Comparison of ENCODE assay signal across 1 cellular context in the genomic region with DNA sequence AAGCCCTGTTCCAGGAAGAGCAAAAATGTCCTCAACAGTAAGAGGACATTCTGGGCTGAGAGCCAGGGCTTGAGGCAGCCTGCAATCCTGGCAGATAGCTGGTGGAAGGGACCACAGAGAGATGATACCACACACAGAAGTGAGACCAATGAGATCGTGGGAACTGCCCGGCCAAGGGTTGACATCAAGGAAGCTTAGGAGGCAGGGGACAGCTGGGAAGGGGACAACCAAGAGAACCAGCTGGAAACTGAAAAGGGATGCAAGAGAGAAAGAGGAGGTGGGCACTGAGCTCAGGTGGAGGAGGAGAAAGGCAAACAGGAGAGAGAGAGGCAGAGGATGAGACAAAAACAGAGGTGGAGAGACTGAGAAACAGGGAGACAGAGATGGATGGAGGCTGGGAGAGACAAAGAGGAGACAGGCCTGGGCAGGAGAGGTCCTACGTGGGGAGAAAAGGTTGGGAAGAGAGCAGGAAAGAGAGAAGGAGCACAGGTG.
A peak's percentile ranks its signal among the peaks of the same experiment; 100 is the strongest.
TF ChIP-seq lines count a peak whose summit lies in the region.

No MANE protein-coding gene starts in this region.

TF ChIP-seq in K562, 482 proteins besides CTCF, POLR2A, EP300 and RAD21 (continued from another document):
- TF ChIP-seq, protein P1, sequence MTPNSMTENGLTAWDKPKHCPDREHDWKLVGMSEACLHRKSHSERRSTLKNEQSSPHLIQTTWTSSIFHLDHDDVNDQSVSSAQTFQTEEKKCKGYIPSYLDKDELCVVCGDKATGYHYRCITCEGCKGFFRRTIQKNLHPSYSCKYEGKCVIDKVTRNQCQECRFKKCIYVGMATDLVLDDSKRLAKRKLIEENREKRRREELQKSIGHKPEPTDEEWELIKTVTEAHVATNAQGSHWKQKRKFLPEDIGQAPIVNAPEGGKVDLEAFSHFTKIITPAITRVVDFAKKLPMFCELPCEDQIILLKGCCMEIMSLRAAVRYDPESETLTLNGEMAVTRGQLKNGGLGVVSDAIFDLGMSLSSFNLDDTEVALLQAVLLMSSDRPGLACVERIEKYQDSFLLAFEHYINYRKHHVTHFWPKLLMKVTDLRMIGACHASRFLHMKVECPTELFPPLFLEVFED (CRISPR knock-in tag; conservative IDR thresholded peaks at IDR 0.05): peak; percentile 92
- peak; percentile 34; the same call in 1 of the 2 replicates for TF ChIP-seq SUPT5H (IDR thresholded peaks at IDR 0.05)
- TF ChIP-seq HDGF (IDR thresholded peaks at IDR 0.05): peak; percentile 100
- TF ChIP-seq ZEB2 (IDR thresholded peaks at IDR 0.05): peak; percentile 62
- TF ChIP-seq FOXK2 (conservative IDR thresholded peaks at IDR 0.05 in 1 of 2, IDR thresholded peaks at IDR 0.05 in 1 of 2; ENCODE audit: low read depth in 2 of 2): peak in 1 of 2 experiments; percentile 47
- TF ChIP-seq, protein P2, sequence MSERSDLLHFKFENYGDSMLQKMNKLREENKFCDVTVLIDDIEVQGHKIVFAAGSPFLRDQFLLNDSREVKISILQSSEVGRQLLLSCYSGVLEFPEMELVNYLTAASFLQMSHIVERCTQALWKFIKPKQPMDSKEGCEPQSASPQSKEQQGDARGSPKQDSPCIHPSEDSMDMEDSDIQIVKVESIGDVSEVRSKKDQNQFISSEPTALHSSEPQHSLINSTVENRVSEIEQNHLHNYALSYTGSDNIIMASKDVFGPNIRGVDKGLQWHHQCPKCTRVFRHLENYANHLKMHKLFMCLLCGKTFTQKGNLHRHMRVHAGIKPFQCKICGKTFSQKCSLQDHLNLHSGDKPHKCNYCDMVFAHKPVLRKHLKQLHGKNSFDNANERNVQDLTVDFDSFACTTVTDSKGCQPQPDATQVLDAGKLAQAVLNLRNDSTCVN (CRISPR knock-in tag; IDR thresholded peaks at IDR 0.05): peak; percentile 93
- TF ChIP-seq, protein P3, sequence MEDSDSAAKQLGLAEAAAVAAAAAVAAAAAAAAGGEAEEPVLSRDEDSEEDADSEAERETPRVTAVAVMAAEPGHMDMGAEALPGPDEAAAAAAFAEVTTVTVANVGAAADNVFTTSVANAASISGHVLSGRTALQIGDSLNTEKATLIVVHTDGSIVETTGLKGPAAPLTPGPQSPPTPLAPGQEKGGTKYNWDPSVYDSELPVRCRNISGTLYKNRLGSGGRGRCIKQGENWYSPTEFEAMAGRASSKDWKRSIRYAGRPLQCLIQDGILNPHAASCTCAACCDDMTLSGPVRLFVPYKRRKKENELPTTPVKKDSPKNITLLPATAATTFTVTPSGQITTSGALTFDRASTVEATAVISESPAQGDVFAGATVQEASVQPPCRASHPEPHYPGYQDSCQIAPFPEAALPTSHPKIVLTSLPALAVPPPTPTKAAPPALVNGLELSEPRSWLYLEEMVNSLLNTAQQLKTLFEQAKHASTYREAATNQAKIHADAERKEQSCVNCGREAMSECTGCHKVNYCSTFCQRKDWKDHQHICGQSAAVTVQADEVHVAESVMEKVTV (CRISPR knock-in tag; IDR thresholded peaks at IDR 0.05): no peak
- no peak for TF ChIP-seq FOS (IDR thresholded peaks at IDR 0.05; ENCODE audit: extremely low read depth, insufficient read length)
- TF ChIP-seq POLR2AphosphoS2 (IDR thresholded peaks at IDR 0.05; ENCODE audit: low read length): no peak
- TF ChIP-seq CTBP1 (IDR thresholded peaks at IDR 0.05; ENCODE audit: borderline replicate concordance): peak; percentile 9; the same call in 1 of the 2 replicates
- TF ChIP-seq NFIC (IDR thresholded peaks at IDR 0.05): peak; percentile 90
- TF ChIP-seq BDP1 (IDR thresholded peaks at IDR 0.05; ENCODE audit: insufficient read depth, insufficient read length): no peak
- no peak for TF ChIP-seq SREBF1 (IDR thresholded peaks at IDR 0.05; ENCODE audit: borderline replicate concordance, low read depth, low read length)
- TF ChIP-seq ARHGAP35 (IDR thresholded peaks at IDR 0.05; ENCODE audit: partially characterized antibody): peak; percentile 86
- TF ChIP-seq KDM5B (IDR thresholded peaks at IDR 0.05; ENCODE audit: insufficient replicate concordance, low read depth, low read length): peak; percentile 41
- peak; percentile 32; the same call in 1 of the 2 replicates for TF ChIP-seq PHF8 (IDR thresholded peaks at IDR 0.05; ENCODE audit: borderline replicate concordance, low read length)
- TF ChIP-seq STAG1 (CRISPR knock-in tag; IDR thresholded peaks at IDR 0.05; ENCODE audit: borderline replicate concordance): no peak
- peak; percentile 69; the same call in 1 of the 2 replicates for TF ChIP-seq NFRKB (IDR thresholded peaks at IDR 0.05; ENCODE audit: low read depth)
- TF ChIP-seq PTRF (tag; IDR thresholded peaks at IDR 0.05): no peak
